Comparison of ENCODE assay signal across 1 cellular context in genomic region chr1:36123357-36123756, GRCh38.
TF ChIP-seq lines count a peak whose summit lies in the region.

No MANE protein-coding gene starts in this region.

TF ChIP-seq in IMR-90, 13 proteins besides CTCF, POLR2A, EP300 and RAD21:
- TF ChIP-seq RFX5 (IDR thresholded peaks at IDR 0.05; ENCODE audit: low read depth, low read length) = no peak
- peak; percentile 40 for TF ChIP-seq USF2 (IDR thresholded peaks at IDR 0.05; ENCODE audit: low read depth, low read length)
- TF ChIP-seq NFE2L2 (IDR thresholded peaks at IDR 0.05; ENCODE audit: low read depth, low read length) = no peak
